ENCODE assay signal across 17 cellular contexts in genomic region chr22:24995649-24996180, GRCh38. TPM values are rescaled to one million over a fixed set of nuclear protein-coding genes. Genes with fewer than 3 reads are reported as not detected.
A peak's percentile ranks its signal among the peaks of the same experiment; 100 is the strongest.
DNase-seq lines count a peak whose midpoint lies in the region; ATAC-seq, FAIRE-seq and TF ChIP-seq lines count a peak whose summit lies in the region.
"Had no signal": no experiment of that assay in that cellular context is flagged by ENCODE, and none has a peak within 500 bp of the region (broad histone marks: within the 10 kb centered on the region; RNA-seq: fewer than 3 reads in every experiment).

No MANE protein-coding gene starts in this region.

- H3K27ac ChIP-seq in A549: peak overlapping the region; percentile 58 to 75; a peak in 5 of 6 replicates
- no peak overlapping the region for H3K27ac ChIP-seq in H9 (ENCODE audit: insufficient read length, low read depth, low read length)
- H3K27ac ChIP-seq in WERI-Rb-1: peak overlapping the region; percentile 84
- H3K27ac ChIP-seq in mesendoderm (ENCODE audit: low read depth, low read length): peak overlapping the region; percentile 62
- H3K27ac ChIP-seq: body of pancreas had no signal

- no peak overlapping the region for H2BK12ac ChIP-seq in H9 (ENCODE audit: insufficient read length, low read depth, low read length)

- peak overlapping the region; percentile 46; the same call in 1 of the 2 replicates for H3K14ac ChIP-seq in H9 (ENCODE audit: insufficient read depth, low read length)

- H3K4me2 ChIP-seq in A549 (peak overlapping the region; percentile 78), H9 (ENCODE audit: insufficient read depth, insufficient read length, low read length) (no peak overlapping the region), mesendoderm (ENCODE audit: low read length) (no peak overlapping the region)

- H3K36me3 ChIP-seq in WERI-Rb-1: no peaks in the 10 kb centered on the region
- no peaks in the 10 kb centered on the region for H3K36me3 ChIP-seq in mesendoderm (ENCODE audit: control insufficient read depth, insufficient read depth, low read length)

- H2BK15ac ChIP-seq in H9 (ENCODE audit: low read depth, low read length) (no peak overlapping the region), mesendoderm (replicated peaks; ENCODE audit: low read depth) (no peak overlapping the region)

- H3K4ac ChIP-seq in H9 (ENCODE audit: low read depth, low read length): no peak overlapping the region
- H3K4ac ChIP-seq in mesendoderm (ENCODE audit: low read depth, low read length): no peak overlapping the region

- H3K79me1 ChIP-seq in H9 (ENCODE audit: insufficient read depth, low read depth, low read length, poor library complexity, severe bottlenecking) (no peaks in the 10 kb centered on the region), mesendoderm (ENCODE audit: low read length) (peaks cover 9% of the 10 kb centered on the region)

- H4K8ac ChIP-seq in H9 (replicated peaks; ENCODE audit: insufficient read length, low read depth, low read length): no peak overlapping the region
- no peak overlapping the region for H4K8ac ChIP-seq in mesendoderm (ENCODE audit: low read depth, low read length)

- H4K5ac ChIP-seq in H9 (ENCODE audit: insufficient read length, low read depth, low read length): no peak overlapping the region
- no peak overlapping the region for H4K5ac ChIP-seq in mesendoderm (ENCODE audit: low read length)

- H4K20me1 ChIP-seq in H9 (ENCODE audit: control insufficient read depth, insufficient read depth, insufficient read length): no peaks in the 10 kb centered on the region

- no peak overlapping the region for H3K9ac ChIP-seq in H9 (ENCODE audit: extremely low read depth, insufficient read length, low read length)
- peak overlapping the region; percentile 6 for H3K9ac ChIP-seq in mesendoderm (ENCODE audit: low read length)

- no peak for TF ChIP-seq CTCF in A549 (IDR thresholded peaks at IDR 0.05)
- no peak for TF ChIP-seq CTCF in H9 (conservative IDR thresholded peaks at IDR 0.05)
- no peak for TF ChIP-seq CTCF in WERI-Rb-1 (IDR thresholded peaks at IDR 0.05; ENCODE audit: low read depth, low read length)

- H3K4me1 Mint-ChIP-seq in H9: peaks cover 43 to 49% of the 10 kb centered on the region in 2 experiments

- DNase-seq in A549 (ENCODE audit: low read depth in 1 of 2, low spot score in 1 of 2) (no peak), H9 (no peak), WERI-Rb-1 (no peak), mesendoderm (no peak), iPS-NIHi7 (ENCODE audit: extremely low spot score) (no peak)
- DNase-seq: activated CD4-positive, alpha-beta T cell treated with anti-CD3 and anti-CD28 coated beads, Interleukin-2, amount 50 U/mL, for 1 hour; activated gamma-delta T cell; body of pancreas; CD8-positive, alpha-beta T cell; effector CD8-positive, alpha-beta T cell; foreskin melanocyte; Karpas-422; stimulated activated CD4-positive, alpha-beta T cell treated with anti-CD3 and anti-CD28 coated beads, Interleukin-2, amount 100 ng/mL, for 24 hours had no signal

- H3K4me1 ChIP-seq in A549 (peaks cover 60% of the 10 kb centered on the region), H9 (ENCODE audit: insufficient read depth, low read length) (peaks cover 11% of the 10 kb centered on the region; the same call in 1 of the 2 replicates), mesendoderm (ENCODE audit: control insufficient read depth, low read depth, low read length) (peaks cover 18% of the 10 kb centered on the region)
- H3K4me1 ChIP-seq: body of pancreas had no signal

- H3K79me2 ChIP-seq in H9 (ENCODE audit: insufficient read depth, low read length) (no peaks in the 10 kb centered on the region), mesendoderm (ENCODE audit: control insufficient read depth, insufficient read depth, low read length) (peaks cover 2% of the 10 kb centered on the region)

- H3K36me3 Mint-ChIP-seq in H9 (ENCODE audit: insufficient read depth in 1 of 3, low read depth in 3 of 3): no peaks in the 10 kb centered on the region; a peak in 1 of 7 replicates
- H3K36me3 Mint-ChIP-seq: CD8-positive, alpha-beta T cell had no signal

- H3K23ac ChIP-seq in H9 (ENCODE audit: insufficient read length, low read depth, low read length) (no peak overlapping the region), mesendoderm (ENCODE audit: low read length) (no peak overlapping the region)

- CTCF ChIA-PET in A549 (lab: Yijun Ruan, JAX): interaction anchor here (0.6 to 1.9 kb wide), 6 partner anchors 16 to 355 kb away, joined by 3 to 4 read pairs (median 4); no protein-coding TSS in a partner anchor

- WGBS in A549 (ENCODE audit: missing lambda C conversion rate): 69% methylated on average over 2 of the region's 2 CpGs
- WGBS in H9 (ENCODE audit: extremely low coverage, insufficient read length, low lambda C conversion rate): no CpG with 5 or more reads among the region's 2 CpGs
- WGBS in mesendoderm (ENCODE audit: extremely low coverage, insufficient coverage, low lambda C conversion rate): no CpG with 5 or more reads among the region's 2 CpGs

- no peaks in the 10 kb centered on the region for H3K27me3 Mint-ChIP-seq in H9 (ENCODE audit: low read depth)

- H3K27me3 ChIP-seq in H9 (ENCODE audit: insufficient read depth, low read length) (no peaks in the 10 kb centered on the region), WERI-Rb-1 (ENCODE audit: insufficient read depth, low read depth, severe bottlenecking) (no peaks in the 10 kb centered on the region), mesendoderm (ENCODE audit: insufficient read depth, low read length, poor library complexity) (no peaks in the 10 kb centered on the region)
- H3K27me3 ChIP-seq: body of pancreas had no signal

- no peak overlapping the region for H2AK5ac ChIP-seq in H9 (ENCODE audit: insufficient read length, low read length)
- H2AK5ac ChIP-seq in mesendoderm (ENCODE audit: low read length): peak overlapping the region; percentile 19

- TF ChIP-seq RAD21 in A549 (conservative IDR thresholded peaks at IDR 0.05 in 1 of 2, IDR thresholded peaks at IDR 0.05 in 1 of 2): no peak

- peak overlapping the region; percentile 8 to 94 (median 82); a peak in 4 of 7 replicates for H3K27ac Mint-ChIP-seq in H9
- H3K27ac Mint-ChIP-seq: CD8-positive, alpha-beta T cell had no signal

- H4K91ac ChIP-seq in H9 (ENCODE audit: insufficient read length, low read depth, low read length): no peak overlapping the region

- no peak for TF ChIP-seq POLR2A in A549 (IDR thresholded peaks at IDR 0.05; ENCODE audit: low read length)

- no peak overlapping the region for H3T11ph ChIP-seq in H9 (ENCODE audit: low read length)

- H3K18ac ChIP-seq in H9 (ENCODE audit: insufficient read length, low read depth, low read length) (peak overlapping the region; percentile 43), mesendoderm (ENCODE audit: low read length) (peak overlapping the region; percentile 79)

- no peak overlapping the region for H2BK120ac ChIP-seq in H9 (ENCODE audit: low read depth, low read length, poor library complexity, severe bottlenecking)
- H2BK120ac ChIP-seq in mesendoderm (ENCODE audit: low read depth, low read length): no peak overlapping the region

- H3K9me3 ChIP-seq in A549 (no peaks in the 10 kb centered on the region), H9 (ENCODE audit: control insufficient read depth, low read depth, low read length) (no peaks in the 10 kb centered on the region), WERI-Rb-1 (ENCODE audit: severe bottlenecking) (no peaks in the 10 kb centered on the region)
- H3K9me3 ChIP-seq: body of pancreas had no signal

- POLR2A ChIA-PET in A549 (lab: Yijun Ruan, JAX): interaction anchor here (0.9 kb wide), 1 partner anchor 10 kb away, joined by 3 read pairs; no protein-coding TSS in a partner anchor

- no peak for TF ChIP-seq EP300 in A549 (IDR thresholded peaks at IDR 0.05)

- H3K23me2 ChIP-seq in H9 (ENCODE audit: insufficient read length, low read depth, low read length, poor library complexity, severe bottlenecking): no peaks in the 10 kb centered on the region

- no peak for FAIRE-seq in A549 (lab: Jason Lieb, UNC)

- peak overlapping the region; percentile 9 to 68; a peak in 2 of 5 replicates for H3K4me3 Mint-ChIP-seq in H9
- H3K4me3 Mint-ChIP-seq: CD8-positive, alpha-beta T cell had no signal

- no peak overlapping the region for H2AFZ ChIP-seq in H9 (ENCODE audit: low read length)

- ATAC-seq in A549: no peak
- no peak for ATAC-seq in GM19035 (IDR thresholded peaks at IDR 0.05; ENCODE audit: unreplicated experiment)
- no peak for ATAC-seq in HG03135 (IDR thresholded peaks at IDR 0.05; ENCODE audit: unreplicated experiment)
- ATAC-seq: body of pancreas; CD8-positive, alpha-beta T cell had no signal

- H3K4me3 ChIP-seq in A549 (no peak overlapping the region), WERI-Rb-1 (ENCODE audit: low read depth, low read length) (peak overlapping the region; percentile 35), mesendoderm (ENCODE audit: low read length) (no peak overlapping the region)
- H3K4me3 ChIP-seq: body of pancreas had no signal

- H2BK20ac ChIP-seq in H9 (ENCODE audit: low read depth, low read length, poor library complexity, severe bottlenecking): no peak overlapping the region

- H3K56ac ChIP-seq in H9 (ENCODE audit: insufficient read length, low read depth, low read length) (no peak overlapping the region), mesendoderm (ENCODE audit: low read length) (peak overlapping the region; percentile 64)

- H2BK5ac ChIP-seq in H9 (ENCODE audit: insufficient read length, low read length) (no peak overlapping the region), mesendoderm (ENCODE audit: low read length) (no peak overlapping the region)

- no peaks in the 10 kb centered on the region for H3K9me3 Mint-ChIP-seq in H9
- H3K9me3 Mint-ChIP-seq: CD8-positive, alpha-beta T cell had no signal

RNA-seq across cellular contexts. Expression of gene KIAA1671, which starts 43.2 kb away (rescaled TPM):
- polyA plus RNA-seq in A549 (2011; rRNA removed) (7.9 and 8.8 TPM in 2 replicates), A549 (2017; fragmentation: RNase III; extraction: RNeasy Plus Mini Kit Qiagen cat#74134 plus additional on column Dnase treatment) (5.0 to 5.6 TPM (median 5.3 TPM) in 3 replicates)
- 2.3 and 2.7 TPM in 2 replicates for polyA plus RNA-seq in A549 (2012; cell fraction: cytosol; rRNA removed)
- 4.4 and 6.0 TPM in 2 replicates for polyA plus RNA-seq in A549 (2012; cell fraction: nucleus; rRNA removed)
- polyA minus RNA-seq in A549 (2011; rRNA and poly(A)+ RNA removed): 14.6 and 15.6 TPM in 2 replicates
- 20.7 and 22.6 TPM in 2 replicates for total RNA-seq in H9 (2021)
- polyA plus RNA-seq in mesendoderm (2013, experiment 1 of 2): 11.9 TPM
- 12.3 TPM for polyA plus RNA-seq in mesendoderm (2013, experiment 2 of 2)
- total RNA-seq: OCI-LY7 had no signal

RNA-seq across cellular contexts. Expression of gene LHFPL7, which starts 49.2 kb away (rescaled TPM):
- polyA plus RNA-seq in A549 (2011; rRNA removed) (not detected in 2 replicates), A549 (2017; fragmentation: RNase III; extraction: RNeasy Plus Mini Kit Qiagen cat#74134 plus additional on column Dnase treatment) (not detected in 3 replicates)
- not detected in 2 replicates for polyA plus RNA-seq in A549 (2012; cell fraction: cytosol; rRNA removed)
- not detected in 2 replicates for polyA plus RNA-seq in A549 (2012; cell fraction: nucleus; rRNA removed)
- polyA minus RNA-seq in A549 (2011; rRNA and poly(A)+ RNA removed): not detected in 2 replicates
- total RNA-seq in H9 (2021): not detected in 2 replicates
- not detected for polyA plus RNA-seq in mesendoderm (2013, experiment 1 of 2)
- polyA plus RNA-seq in mesendoderm (2013, experiment 2 of 2): not detected
- total RNA-seq: body of pancreas; CD8-positive, alpha-beta T cell; OCI-LY7; pulmonary artery endothelial cell had no signal
